8 cellular contexts compared by ENCODE assay signal in genomic region chr16:30760577-30761426, GRCh38. TPM values are rescaled to one million over a fixed set of nuclear protein-coding genes. Genes with fewer than 3 reads are reported as not detected.
DNase-seq lines count a peak whose midpoint lies in the region; ATAC-seq lines count a peak whose summit lies in the region.

No MANE protein-coding gene starts in this region.

- H3K27ac Mint-ChIP-seq in T-helper 2 cell treated with Interferon-gamma antibody and Interleukin-4, amounts not matched to agents 5 μg/mL and 100 μg/mL, for 36 hours, result peak overlapping the region; percentile 91
- peak overlapping the region; percentile 6 for H3K27ac Mint-ChIP-seq in activated T-helper 2 cell treated with anti-CD3 and anti-CD28 coated beads, Interferon-gamma antibody, Interleukin-2, Interleukin-4, amounts not matched to agents 10 μg/mL and 5 μg/mL and 100 μg/mL, durations not matched to agents 14 hours and 24 hours and 36 hours

- H3K27me3 ChIP-seq in iPS-20b (ENCODE audit: insufficient read depth, low read length) (no peaks in the 10 kb centered on the region), subcutaneous abdominal adipose tissue (ENCODE audit: control insufficient read depth in 5 of 5, insufficient read depth in 4 of 5, low read length in 5 of 5) (no peaks in the 10 kb centered on the region)

- peak overlapping the region; percentile 94 for H3K4me3 Mint-ChIP-seq in T-helper 2 cell treated with Interferon-gamma antibody and Interleukin-4, amounts not matched to agents 5 μg/mL and 100 μg/mL, for 36 hours
- peak overlapping the region; percentile 85 for H3K4me3 Mint-ChIP-seq in activated T-helper 2 cell treated with anti-CD3 and anti-CD28 coated beads, Interferon-gamma antibody, Interleukin-2, Interleukin-4, amounts not matched to agents 10 μg/mL and 5 μg/mL and 100 μg/mL, durations not matched to agents 14 hours and 24 hours and 36 hours (ENCODE audit: low read depth)

- H3K4me1 ChIP-seq in iPS-20b (ENCODE audit: insufficient read depth, low read length) (no peaks in the 10 kb centered on the region; the same call in none of the 2 replicates), subcutaneous abdominal adipose tissue (ENCODE audit: control insufficient read depth in 5 of 5, insufficient read depth in 5 of 5, low read length in 5 of 5) (peaks cover 7 to 48% (median 28%) of the 10 kb centered on the region in 5 donors)

- no peak for DNase-seq in T-helper 2 cell treated with Interferon-gamma antibody and Interleukin-4, amounts not matched to agents 5 μg/mL and 100 μg/mL, for 36 hours (ENCODE audit: low spot score)
- DNase-seq in T-helper 2 cell, result no peak
- no peak for DNase-seq in activated T-helper 2 cell treated with anti-CD3 and anti-CD28 coated beads, Interferon-gamma antibody, Interleukin-2, Interleukin-4, amounts not matched to agents 10 μg/mL and 5 μg/mL and 100 μg/mL, durations not matched to agents 14 hours and 24 hours and 36 hours (ENCODE audit: low spot score)
- no peak for DNase-seq in left colon
- no peak for DNase-seq in NCI-H82 (lab: John Stamatoyannopoulos, UW)

- H3K9ac ChIP-seq in iPS-20b (ENCODE audit: low read depth, low read length) (peak overlapping the region; percentile 51; the same call in 1 of the 2 replicates), subcutaneous abdominal adipose tissue (ENCODE audit: low read length in 5 of 5) (peak overlapping the region in 3 of 5 donors; percentile 21 to 68 (median 63))

- intact Hi-C loops in activated T-helper 2 cell treated with anti-CD3 and anti-CD28 coated beads, Interferon-gamma antibody, Interleukin-2, Interleukin-4, amounts not matched to agents 10 μg/mL and 5 μg/mL and 100 μg/mL, durations not matched to agents 14 hours and 24 hours and 36 hours (cut with micrococcal nuclease), result loop anchor here (5.0 kb wide), 1 partner anchor 64 kb away; the partner anchor contains the start of gene SRCAP
- intact Hi-C loops in left colon (cut with DNase I, micrococcal nuclease), result no loop called here

- H3K9me3 ChIP-seq in iPS-20b (ENCODE audit: insufficient read depth, low read depth, low read length) (no peaks in the 10 kb centered on the region), subcutaneous abdominal adipose tissue (ENCODE audit: control insufficient read depth in 5 of 5, low read length in 5 of 5) (no peaks in the 10 kb centered on the region)

- H3K27ac ChIP-seq in iPS-20b (ENCODE audit: low read length) (no peak overlapping the region), subcutaneous abdominal adipose tissue (ENCODE audit: low read depth, low read length) (no peak overlapping the region)

- peak overlapping the region; percentile 96 for H3K4me3 ChIP-seq in iPS-20b (ENCODE audit: low read length)
- H3K4me3 ChIP-seq in subcutaneous abdominal adipose tissue (ENCODE audit: low read depth in 1 of 5, low read length in 5 of 5), result peak overlapping the region in 4 of 5 donors; percentile 83 to 97 (median 94)

- peaks cover 13% of the 10 kb centered on the region for H3K4me1 Mint-ChIP-seq in T-helper 2 cell treated with Interferon-gamma antibody and Interleukin-4, amounts not matched to agents 5 μg/mL and 100 μg/mL, for 36 hours (ENCODE audit: low read depth)
- H3K4me1 Mint-ChIP-seq in activated T-helper 2 cell treated with anti-CD3 and anti-CD28 coated beads, Interferon-gamma antibody, Interleukin-2, Interleukin-4, amounts not matched to agents 10 μg/mL and 5 μg/mL and 100 μg/mL, durations not matched to agents 14 hours and 24 hours and 36 hours (ENCODE audit: low read depth), result peaks cover 17% of the 10 kb centered on the region

- H3K36me3 ChIP-seq in iPS-20b (ENCODE audit: insufficient read depth, low read depth, low read length) (peaks cover 48% of the 10 kb centered on the region), subcutaneous abdominal adipose tissue (ENCODE audit: control insufficient read depth in 5 of 5, insufficient read depth in 5 of 5, low read length in 5 of 5) (peaks cover 4 to 53% (median 43%) of the 10 kb centered on the region in 5 donors)

- H3K36me3 Mint-ChIP-seq in T-helper 2 cell treated with Interferon-gamma antibody and Interleukin-4, amounts not matched to agents 5 μg/mL and 100 μg/mL, for 36 hours (ENCODE audit: low read depth), result peaks cover 22% of the 10 kb centered on the region
- peaks cover 33% of the 10 kb centered on the region for H3K36me3 Mint-ChIP-seq in activated T-helper 2 cell treated with anti-CD3 and anti-CD28 coated beads, Interferon-gamma antibody, Interleukin-2, Interleukin-4, amounts not matched to agents 10 μg/mL and 5 μg/mL and 100 μg/mL, durations not matched to agents 14 hours and 24 hours and 36 hours (ENCODE audit: low read depth)

- H3K27me3 Mint-ChIP-seq in T-helper 2 cell treated with Interferon-gamma antibody and Interleukin-4, amounts not matched to agents 5 μg/mL and 100 μg/mL, for 36 hours (ENCODE audit: low read depth), result no peaks in the 10 kb centered on the region
- H3K27me3 Mint-ChIP-seq in activated T-helper 2 cell treated with anti-CD3 and anti-CD28 coated beads, Interferon-gamma antibody, Interleukin-2, Interleukin-4, amounts not matched to agents 10 μg/mL and 5 μg/mL and 100 μg/mL, durations not matched to agents 14 hours and 24 hours and 36 hours (ENCODE audit: low read depth), result no peaks in the 10 kb centered on the region

- ATAC-seq in HG03521 (IDR thresholded peaks at IDR 0.05; ENCODE audit: unreplicated experiment) (no peak), left colon (no peak)

- H3K9me3 Mint-ChIP-seq in T-helper 2 cell treated with Interferon-gamma antibody and Interleukin-4, amounts not matched to agents 5 μg/mL and 100 μg/mL, for 36 hours, result no peaks in the 10 kb centered on the region
- no peaks in the 10 kb centered on the region for H3K9me3 Mint-ChIP-seq in activated T-helper 2 cell treated with anti-CD3 and anti-CD28 coated beads, Interferon-gamma antibody, Interleukin-2, Interleukin-4, amounts not matched to agents 10 μg/mL and 5 μg/mL and 100 μg/mL, durations not matched to agents 14 hours and 24 hours and 36 hours

RNA-seq across cellular contexts. Expression of gene CFAP119, which starts 1.1 kb away (rescaled TPM):
- 2.3 and 2.8 TPM in 2 replicates for total RNA-seq in activated T-helper 2 cell treated with anti-CD3 and anti-CD28 coated beads, Interferon-gamma antibody, Interleukin-2, Interleukin-4, amounts not matched to agents 10 μg/mL and 5 μg/mL and 100 μg/mL, durations not matched to agents 14 hours and 24 hours and 36 hours
- 1 to 10 TPM; 5.9 to 7.8 TPM for total RNA-seq in left colon

RNA-seq across cellular contexts. Expression of gene RNF40, which starts 1.3 kb away (rescaled TPM):
- 83.8 and 91.6 TPM in 2 replicates for total RNA-seq in activated T-helper 2 cell treated with anti-CD3 and anti-CD28 coated beads, Interferon-gamma antibody, Interleukin-2, Interleukin-4, amounts not matched to agents 10 μg/mL and 5 μg/mL and 100 μg/mL, durations not matched to agents 14 hours and 24 hours and 36 hours
- 10 to 100 TPM; 82.9 to 99.8 TPM for total RNA-seq in left colon

RNA-seq across cellular contexts. Expression of gene PHKG2, which starts 12.6 kb away (rescaled TPM):
- 38.1 and 41.6 TPM in 2 replicates for total RNA-seq in activated T-helper 2 cell treated with anti-CD3 and anti-CD28 coated beads, Interferon-gamma antibody, Interleukin-2, Interleukin-4, amounts not matched to agents 10 μg/mL and 5 μg/mL and 100 μg/mL, durations not matched to agents 14 hours and 24 hours and 36 hours
- 10 to 100 TPM; 38.0 to 42.8 TPM for total RNA-seq in left colon

RNA-seq across cellular contexts. Expression of gene ZNF629, which starts 26.2 kb away (rescaled TPM):
- total RNA-seq in activated T-helper 2 cell treated with anti-CD3 and anti-CD28 coated beads, Interferon-gamma antibody, Interleukin-2, Interleukin-4, amounts not matched to agents 10 μg/mL and 5 μg/mL and 100 μg/mL, durations not matched to agents 14 hours and 24 hours and 36 hours, result 0.78 and 0.82 TPM in 2 replicates
- 10 to 100 TPM; 12.3 to 15.2 TPM for total RNA-seq in left colon
